Comparison of ENCODE assay signal across 8 cellular contexts in genomic region chr2:166494140-166494544, GRCh38. TPM values are rescaled to one million over a fixed set of nuclear protein-coding genes. Genes with fewer than 3 reads are reported as not detected.
DNase-seq lines count a peak whose midpoint lies in the region; ATAC-seq and TF ChIP-seq lines count a peak whose summit lies in the region.

SCN7A (minus strand) TSS chr2:166494249; CDS start chr2:166477696, 16,553 bp downstream.

- no peaks in the 10 kb centered on the region for H3K79me2 ChIP-seq in GM23248 (ENCODE audit: insufficient read depth)

- no peaks in the 10 kb centered on the region for H4K20me1 ChIP-seq in GM23248 (ENCODE audit: insufficient read depth)

- peak in 1 of 2 donors; percentile 59 for TF ChIP-seq POLR2A in heart left ventricle (IDR thresholded peaks at IDR 0.05)
- no peak for TF ChIP-seq POLR2A in prostate gland (IDR thresholded peaks at IDR 0.05)

- peak within 1 kb of the TSS; percentile 62 for H2AFZ ChIP-seq in GM23248

- H3K4me3 ChIP-seq in GM23248 (no peak within 1 kb of the TSS), heart left ventricle (peak within 1 kb of the TSS; percentile 0 to 69 (median 55)), prostate gland (peak within 1 kb of the TSS; percentile 9 to 16)

- H3K9me2 ChIP-seq in GM23248 (ENCODE audit: insufficient read depth) = no peaks in the 10 kb centered on the region

- WGBS in GM23248 (ENCODE audit: low coverage in 1 of 2, low lambda C conversion rate in 2 of 2, missing lambda C conversion rate in 2 of 2), 2 experiments = 1% methylated on average over 11 to 14 of the region's 14 CpGs
- WGBS in heart left ventricle, 4 donors = 4 to 8% (median 5%) methylated on average over 14 of the region's 14 CpGs
- WGBS in prostate gland = 3% methylated on average over 14 of the region's 14 CpGs

- H3K9ac ChIP-seq in GM23248 = no peak within 1 kb of the TSS

- no peaks in the 10 kb centered on the region for H3F3A ChIP-seq in GM23248 (ENCODE audit: insufficient read depth)

- DNase-seq in GM23248 (peak; percentile 64), SHP77 (lab: John Stamatoyannopoulos, UW) (peak; percentile 59 to 79), heart left ventricle (peak; percentile 87 to 94 (median 90)), prostate gland (ENCODE audit: low spot score) (peak; percentile 4), NOMO-1 treated with dmso at 0.1 percent for 144 hours (lab: John Stamatoyannopoulos, UW; ENCODE audit: unreplicated experiment) (no peak), NOMO-1 treated with DMSO at 0.1 percent for 48 hours (lab: John Stamatoyannopoulos, UW; ENCODE audit: unreplicated experiment) (no peak)

- intact Hi-C loops in heart left ventricle (cut with DNase I) = no loop called here
- intact Hi-C loops in prostate gland (cut with DNase I) = no loop called here

- H3K27me3 ChIP-seq in GM23248 (replicated peaks; ENCODE audit: insufficient read depth) (no peaks in the 10 kb centered on the region), heart left ventricle (no peaks in the 10 kb centered on the region), prostate gland (replicated peaks; ENCODE audit: insufficient read depth) (no peaks in the 10 kb centered on the region)

- H3K27ac ChIP-seq in GM23248 (no peak within 1 kb of the TSS), heart left ventricle (peak within 1 kb of the TSS in 11 of 12 donors; percentile 14 to 83 (median 76)), prostate gland (no peak within 1 kb of the TSS)

- in situ Hi-C loops in GM23248 (cut with MboI) = no loop called here

- H3K36me3 ChIP-seq in GM23248 (ENCODE audit: low read depth) (no peaks in the 10 kb centered on the region), heart left ventricle (no peaks in the 10 kb centered on the region), prostate gland (no peaks in the 10 kb centered on the region)

- ATAC-seq in heart left ventricle (peak; percentile 92 to 97 (median 95)), GM18517 (IDR thresholded peaks at IDR 0.05; ENCODE audit: unreplicated experiment) (no peak), HG03095 (IDR thresholded peaks at IDR 0.05; ENCODE audit: unreplicated experiment) (no peak)

- TF ChIP-seq CTCF in heart left ventricle (IDR thresholded peaks at IDR 0.05) (no peak), prostate gland (IDR thresholded peaks at IDR 0.05) (no peak)

- no peaks in the 10 kb centered on the region for H3K9me3 ChIP-seq in GM23248 (ENCODE audit: low read depth)
- H3K9me3 ChIP-seq in heart left ventricle = no peaks in the 10 kb centered on the region
- no peaks in the 10 kb centered on the region for H3K9me3 ChIP-seq in prostate gland

- no peaks in the 10 kb centered on the region for H3K4me1 ChIP-seq in GM23248 (ENCODE audit: insufficient read depth)
- H3K4me1 ChIP-seq in heart left ventricle = peaks cover 0 to 15% (median 0%) of the 10 kb centered on the region in 12 donors
- H3K4me1 ChIP-seq in prostate gland (replicated peaks) = no peaks in the 10 kb centered on the region

- H3K4me2 ChIP-seq in GM23248 (ENCODE audit: unreplicated experiment) = peak within 1 kb of the TSS; percentile 68

RNA-seq across cellular contexts. Expression of gene SCN7A, which starts in this region (rescaled TPM):
- not detected in 2 replicates for total RNA-seq in GM23248 (2014; rRNA removed; shearing (Covaris generic))
- polyA plus RNA-seq in GM23248 (2016; fragmentation: Nextera tagmentation; extraction: Ambion mirVana) (not detected in 2 replicates), heart left ventricle (1 to 10 TPM; 2.6 to 7.9 TPM)
- total RNA-seq in heart left ventricle (10 to 100 TPM in 8 of 9 donors, 1 to 10 TPM in 1; 9.0 to 46.3 (median 14.4) TPM), prostate gland (10 to 100 TPM in 1 of 2 donors, 1 to 10 TPM in 1; 6.3 to 16.5 TPM)

Comparison
In these comparisons a context has a peak if more than half of its experiments do, and no peak if none do; other contexts are left out.
1. Peak in DNase-seq and H3K4me2 ChIP-seq in GM23248; RNA of the gene not detected or under 1 TPM.
2. DNase-seq: peak in SHP77 (2 of 2), heart left ventricle (5 of 5) and prostate gland (single experiment); none in NOMO-1 treated with dmso at 0.1 percent for 144 hours (single experiment) and NOMO-1 treated with DMSO at 0.1 percent for 48 hours (single experiment).
3. H3K27ac ChIP-seq: peak in heart left ventricle (11 of 12); none in GM23248 (single experiment) and prostate gland (0 of 2).
4. ATAC-seq: peak in heart left ventricle (4 of 4); none in GM18517 (single experiment) and HG03095 (single experiment).